ENCODE assay signal across 19 cellular contexts in the genomic region with DNA sequence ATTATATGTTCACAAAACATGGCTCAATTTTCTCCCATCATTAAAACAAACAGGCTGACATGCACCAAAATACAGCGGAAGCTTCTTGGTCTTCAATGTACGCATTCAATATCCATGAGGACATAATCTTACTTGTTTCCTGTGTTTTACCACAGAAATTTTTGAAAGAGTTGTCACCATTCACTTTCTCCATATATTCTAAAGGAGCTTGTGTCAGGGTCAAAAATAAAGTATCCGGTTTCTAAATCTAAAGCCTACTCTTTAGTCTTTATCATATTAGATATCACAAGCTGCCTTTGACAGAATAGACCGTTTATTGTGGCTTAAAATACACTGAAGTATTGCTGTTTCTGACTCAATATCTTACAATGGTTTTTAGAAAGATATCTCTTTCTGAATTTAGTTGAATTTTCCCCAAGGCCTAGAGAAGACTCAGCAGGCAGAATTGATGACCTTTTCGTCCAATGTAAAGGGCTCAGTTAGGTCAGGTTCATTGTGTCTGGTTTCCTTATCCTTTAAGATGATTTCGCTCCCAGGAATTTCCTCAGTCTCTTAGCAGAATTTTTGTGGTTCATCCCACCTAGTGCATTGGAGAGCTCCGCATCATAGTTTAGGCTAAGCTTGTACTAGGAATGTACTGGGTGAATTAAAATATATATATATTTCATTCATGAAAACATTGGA.
A peak's percentile ranks its signal among the peaks of the same experiment; 100 is the strongest.
DNase-seq lines count a peak whose midpoint lies in the region; ATAC-seq and TF ChIP-seq lines count a peak whose summit lies in the region.
"Had no signal": no experiment of that assay in that cellular context is flagged by ENCODE, and none has a peak within 500 bp of the region (broad histone marks: within the 10 kb centered on the region; RNA-seq: fewer than 3 reads in every experiment).

No MANE protein-coding gene starts in this region.

- H2BK120ac ChIP-seq in trophoblast cell (ENCODE audit: insufficient read depth, low read length, poor library complexity), result no peak overlapping the region

- H2BK12ac ChIP-seq in trophoblast cell (ENCODE audit: low read length), result no peak overlapping the region

- no peak overlapping the region for H3K27ac ChIP-seq in trophoblast cell (ENCODE audit: low read depth, low read length)
- H3K27ac ChIP-seq: cardiac muscle cell, KMS-11, right lobe of liver, tibial nerve had no signal

- no peaks in the 10 kb centered on the region for H3K27me3 Mint-ChIP-seq in chondrocyte (ENCODE audit: low read depth)
- H3K27me3 Mint-ChIP-seq: activated B cell treated with CpG ODN at 0.5 μM for 24 hours; activated CD8-positive, alpha-beta memory T cell treated with anti-CD3 and anti-CD28 coated beads, Interleukin-2, amount 10 ng/mL, durations not matched to agents 7 days and 5 days; T-cell had no signal

- no peak overlapping the region for H4K12ac ChIP-seq in trophoblast cell (ENCODE audit: low read depth, low read length)

- H3K9ac ChIP-seq in trophoblast cell (ENCODE audit: low read length), result no peak overlapping the region
- H3K9ac ChIP-seq: KMS-11 had no signal

- H3K79me2 ChIP-seq in trophoblast cell (ENCODE audit: control insufficient read depth, insufficient read depth, low read length, poor library complexity), result no peaks in the 10 kb centered on the region

- H3K4me1 Mint-ChIP-seq in chondrocyte (ENCODE audit: low read depth), result peaks cover 40% of the 10 kb centered on the region
- H3K4me1 Mint-ChIP-seq: activated B cell treated with CpG ODN at 0.5 μM for 24 hours; activated CD8-positive, alpha-beta memory T cell treated with anti-CD3 and anti-CD28 coated beads, Interleukin-2, amount 10 ng/mL, durations not matched to agents 7 days and 5 days; T-cell had no signal

- no peak overlapping the region for H2AK5ac ChIP-seq in trophoblast cell (ENCODE audit: low read length)

- H3K27me3 ChIP-seq in trophoblast cell (ENCODE audit: insufficient read depth, low read length), result no peaks in the 10 kb centered on the region
- H3K27me3 ChIP-seq: cardiac muscle cell, right lobe of liver, tibial nerve had no signal

- no peak overlapping the region for H3K18ac ChIP-seq in trophoblast cell (ENCODE audit: low read length)

- H3K4me3 Mint-ChIP-seq in chondrocyte (ENCODE audit: unreplicated experiment), result no peak overlapping the region
- H3K4me3 Mint-ChIP-seq: activated B cell treated with CpG ODN at 0.5 μM for 24 hours; activated CD8-positive, alpha-beta memory T cell treated with anti-CD3 and anti-CD28 coated beads, Interleukin-2, amount 10 ng/mL, durations not matched to agents 7 days and 5 days; T-cell had no signal

- WGBS in trophoblast cell (ENCODE audit: extremely low coverage, insufficient coverage, insufficient read length), result no CpG with 5 or more reads among the region's 7 CpGs

- H2AFZ ChIP-seq in trophoblast cell (ENCODE audit: insufficient read depth, low read length, poor library complexity), result no peak overlapping the region

- no peaks in the 10 kb centered on the region for H3K9me3 ChIP-seq in trophoblast cell (ENCODE audit: insufficient read depth, low read depth, low read length)
- H3K9me3 ChIP-seq: right lobe of liver, tibial nerve had no signal

- no peaks in the 10 kb centered on the region for H3K79me1 ChIP-seq in trophoblast cell (ENCODE audit: low read length)

- DNase-seq in AG10803 (ENCODE audit: low read depth) (peak; percentile 89), M059J (ENCODE audit: low read depth) (peak; percentile 84), chondrocyte (ENCODE audit: low spot score) (no peak), myocyte (ENCODE audit: low read depth) (peak; percentile 59), trophoblast cell (no peak)
- no peak for DNase-seq in activated CD8-positive, alpha-beta memory T cell treated with anti-CD3 and anti-CD28 coated beads, Interleukin-2, amount 50 U/mL, for 48 hours
- DNase-seq: activated B cell treated with CpG ODN at 0.5 μM for 24 hours; activated CD8-positive, alpha-beta memory T cell treated with anti-CD3 and anti-CD28 coated beads, Interleukin-2, amount 10 ng/mL, durations not matched to agents 7 days and 5 days; activated gamma-delta T cell treated with Interleukin-2 at 50 U/mL for 16 hours; DMS79; mammary epithelial cell; right lobe of liver; stimulated activated CD4-positive, alpha-beta T cell treated with anti-CD3 and anti-CD28 coated beads, Interleukin-4, amount 100 ng/mL, for 4 hours; T-cell had no signal

- no peak overlapping the region for H4K91ac ChIP-seq in trophoblast cell (ENCODE audit: low read depth, low read length)

- no peak overlapping the region for H4K8ac ChIP-seq in trophoblast cell (ENCODE audit: low read depth, low read length)

- no peaks in the 10 kb centered on the region for H3K4me1 ChIP-seq in trophoblast cell (ENCODE audit: control insufficient read depth in 1 of 2, insufficient read depth in 2 of 2, low read length in 2 of 2)
- H3K4me1 ChIP-seq: right lobe of liver had no signal

- ATAC-seq in HG03097 (IDR thresholded peaks at IDR 0.05; ENCODE audit: low FRiP score, unreplicated experiment) (no peak), GM18909 (IDR thresholded peaks at IDR 0.05; ENCODE audit: poor library complexity, unreplicated experiment) (no peak)
- ATAC-seq: activated CD8-positive, alpha-beta memory T cell treated with anti-CD3 and anti-CD28 coated beads, Interleukin-2, amount 10 ng/mL, durations not matched to agents 7 days and 5 days; right lobe of liver; T-cell had no signal

- H3K4ac ChIP-seq in trophoblast cell (ENCODE audit: low read depth, low read length), result no peak overlapping the region

- no peak overlapping the region for H3K14ac ChIP-seq in trophoblast cell (ENCODE audit: low read length)

- H3K36me3 ChIP-seq in trophoblast cell (ENCODE audit: control insufficient read depth in 1 of 2, insufficient read depth in 2 of 2, low read length in 2 of 2), result no peaks in the 10 kb centered on the region
- H3K36me3 ChIP-seq: cardiac muscle cell, right lobe of liver, tibial nerve had no signal

- H3K4me3 ChIP-seq in AG10803 (ENCODE audit: low read length), result no peak overlapping the region
- no peak overlapping the region for H3K4me3 ChIP-seq in trophoblast cell (ENCODE audit: low read depth, low read length)
- H3K4me3 ChIP-seq: cardiac muscle cell, right lobe of liver, tibial nerve had no signal

- H2BK5ac ChIP-seq in trophoblast cell (ENCODE audit: low read depth, low read length, poor library complexity), result no peak overlapping the region

- H3K36me3 Mint-ChIP-seq in chondrocyte (ENCODE audit: low read depth), result no peaks in the 10 kb centered on the region
- H3K36me3 Mint-ChIP-seq: activated CD8-positive, alpha-beta memory T cell treated with anti-CD3 and anti-CD28 coated beads, Interleukin-2, amount 10 ng/mL, durations not matched to agents 7 days and 5 days; T-cell had no signal

- no peaks in the 10 kb centered on the region for H3K9me3 Mint-ChIP-seq in chondrocyte (ENCODE audit: low read depth)
- H3K9me3 Mint-ChIP-seq: activated B cell treated with CpG ODN at 0.5 μM for 24 hours had no signal

- no peak overlapping the region for H3K4me2 ChIP-seq in trophoblast cell (ENCODE audit: low read length)
- H3K4me2 ChIP-seq: KMS-11 had no signal

- no peak overlapping the region for H3K23ac ChIP-seq in trophoblast cell (ENCODE audit: low read length)

- peak overlapping the region; percentile 60 for H3K27ac Mint-ChIP-seq in chondrocyte (ENCODE audit: unreplicated experiment)
- H3K27ac Mint-ChIP-seq: activated B cell treated with CpG ODN at 0.5 μM for 24 hours; activated CD8-positive, alpha-beta memory T cell treated with anti-CD3 and anti-CD28 coated beads, Interleukin-2, amount 10 ng/mL, durations not matched to agents 7 days and 5 days; T-cell had no signal

- no peak for TF ChIP-seq CTCF in AG10803 (conservative IDR thresholded peaks at IDR 0.05; ENCODE audit: low read length)
- no peak for TF ChIP-seq CTCF in chondrocyte (IDR thresholded peaks at IDR 0.05)

Comparison
In these comparisons a context has a peak if more than half of its experiments do, and no peak if none do; other contexts are left out.
1. DNase-seq: peak in AG10803 (single experiment), M059J (single experiment) and myocyte (single experiment); none in chondrocyte (single experiment), trophoblast cell (0 of 2) and activated CD8-positive, alpha-beta memory T cell treated with anti-CD3 and anti-CD28 coated beads, Interleukin-2, amount 50 U/mL, for 48 hours (single experiment).